Comparison of ENCODE assay signal across 17 cellular contexts in genomic region chr22:31757265-31757664, GRCh38. TPM values are rescaled to one million over a fixed set of nuclear protein-coding genes. Genes with fewer than 3 reads are reported as not detected.
DNase-seq lines count a peak whose midpoint lies in the region; ATAC-seq and TF ChIP-seq lines count a peak whose summit lies in the region.
"Had no signal": no experiment of that assay in that cellular context is flagged by ENCODE, and none has a peak within 500 bp of the region (broad histone marks: within the 10 kb centered on the region; RNA-seq: fewer than 3 reads in every experiment).

No MANE protein-coding gene starts in this region.

- H3K36me3 ChIP-seq in Karpas-422 (ENCODE audit: insufficient read depth, low read length), result peaks cover 23% of the 10 kb centered on the region
- H3K36me3 ChIP-seq in adrenal gland (replicated peaks in 1 of 2), result peaks cover 0 to 35% of the 10 kb centered on the region in 2 donors

- intact Hi-C loops in adrenal gland (cut with DNase I), result no loop called here

- 19 to 47% (median 25%) methylated on average over 1 of the region's 1 CpG for whole genome bisulfite sequencing in adrenal gland, 4 donors

- no peak overlapping the region for H2AFZ ChIP-seq in Karpas-422 (ENCODE audit: low read length)

- no peak for TF ChIP-seq CTCF in adrenal gland (IDR thresholded peaks at IDR 0.05)

- DNase-seq in Karpas-422 (no peak), adrenal gland (peak in 4 of 7 donors; percentile 25 to 52 (median 38)), erythroblast (lab: John Stamatoyannopoulos, UW) (peak; percentile 46 to 65), NCI-H1048 (lab: John Stamatoyannopoulos, UW) (no peak), NCI-H1417 (lab: John Stamatoyannopoulos, UW) (no peak), middle frontal gyrus (ENCODE audit: extremely low spot score, low spot score) (no peak)
- no peak for DNase-seq in natural killer cell treated with Interleukin-12 subunit alpha and Interleukin-12 subunit beta and Interleukin-15 and Interleukin-18, amount 100 ng/mL, for 72 hours (ENCODE audit: low spot score)
- DNase-seq: AML-193; CD4-positive, alpha-beta memory T cell; DMS153; DMS79; GF-D8; GOT3; H7; IMR-90 had no signal

- no peaks in the 10 kb centered on the region for H3K27me3 Mint-ChIP-seq in natural killer cell treated with Interleukin-12 subunit alpha and Interleukin-12 subunit beta and Interleukin-15 and Interleukin-18, amount 100 ng/mL, for 72 hours
- H3K27me3 Mint-ChIP-seq: CD4-positive, alpha-beta memory T cell had no signal

- no peak overlapping the region for H3K27ac Mint-ChIP-seq in natural killer cell treated with Interleukin-12 subunit alpha and Interleukin-12 subunit beta and Interleukin-15 and Interleukin-18, amount 100 ng/mL, for 72 hours
- H3K27ac Mint-ChIP-seq: CD4-positive, alpha-beta memory T cell had no signal

- peak overlapping the region; percentile 2 for H3K4me2 ChIP-seq in Karpas-422 (ENCODE audit: low read depth, low read length, poor library complexity, severe bottlenecking)
- H3K4me2 ChIP-seq: A549 had no signal

- no peak for TF ChIP-seq POLR2A in adrenal gland (IDR thresholded peaks at IDR 0.05)
- TF ChIP-seq POLR2A in erythroblast (IDR thresholded peaks at IDR 0.05; ENCODE audit: low read length), result no peak

- peaks cover 22 to 26% of the 10 kb centered on the region in 2 donors for H3K4me1 Mint-ChIP-seq in natural killer cell treated with Interleukin-12 subunit alpha and Interleukin-12 subunit beta and Interleukin-15 and Interleukin-18, amount 100 ng/mL, for 72 hours (ENCODE audit: low read depth in 2 of 2)

- no peaks in the 10 kb centered on the region for H3K9me3 Mint-ChIP-seq in natural killer cell treated with Interleukin-12 subunit alpha and Interleukin-12 subunit beta and Interleukin-15 and Interleukin-18, amount 100 ng/mL, for 72 hours
- H3K9me3 Mint-ChIP-seq: CD14-positive monocyte; CD4-positive, alpha-beta memory T cell had no signal

- no peak overlapping the region for H3K27ac ChIP-seq in Karpas-422 (ENCODE audit: low read length)
- H3K27ac ChIP-seq in adrenal gland, result no peak overlapping the region
- H3K27ac ChIP-seq: A549 had no signal

- H3K9me3 ChIP-seq in Karpas-422 (ENCODE audit: low read length) (no peaks in the 10 kb centered on the region), adrenal gland (replicated peaks in 1 of 3) (no peaks in the 10 kb centered on the region)
- H3K9me3 ChIP-seq: A549 had no signal

- H3K4me3 ChIP-seq in Karpas-422 (ENCODE audit: low read length) (no peak overlapping the region), adrenal gland (no peak overlapping the region)
- H3K4me3 ChIP-seq: A549 had no signal

- H4K20me1 ChIP-seq in Karpas-422 (ENCODE audit: insufficient read depth, low read depth, low read length), result no peaks in the 10 kb centered on the region

- peaks cover 37% of the 10 kb centered on the region for H3K79me2 ChIP-seq in Karpas-422 (ENCODE audit: low read length)

- H3K4me1 ChIP-seq in Karpas-422 (ENCODE audit: low read length), result peaks cover 31% of the 10 kb centered on the region
- H3K4me1 ChIP-seq in adrenal gland (replicated peaks in 1 of 2), result peaks cover 20 to 42% of the 10 kb centered on the region in 2 donors

- no peak overlapping the region for H3K4me3 Mint-ChIP-seq in natural killer cell treated with Interleukin-12 subunit alpha and Interleukin-12 subunit beta and Interleukin-15 and Interleukin-18, amount 100 ng/mL, for 72 hours
- H3K4me3 Mint-ChIP-seq: CD14-positive monocyte; CD4-positive, alpha-beta memory T cell had no signal

- H3K27me3 ChIP-seq in Karpas-422 (ENCODE audit: low read length) (no peaks in the 10 kb centered on the region), adrenal gland (no peaks in the 10 kb centered on the region)

- H3K9ac ChIP-seq in Karpas-422 (ENCODE audit: low read length), result no peak overlapping the region

- ATAC-seq in natural killer cell treated with Interleukin-12 subunit alpha and Interleukin-12 subunit beta and Interleukin-15 and Interleukin-18, amount 100 ng/mL, for 72 hours, result no peak
- ATAC-seq: A549 had no signal

- no peaks in the 10 kb centered on the region for H3K36me3 Mint-ChIP-seq in natural killer cell treated with Interleukin-12 subunit alpha and Interleukin-12 subunit beta and Interleukin-15 and Interleukin-18, amount 100 ng/mL, for 72 hours

- H3K9me2 ChIP-seq in Karpas-422 (replicated peaks; ENCODE audit: insufficient read depth, low read length), result no peaks in the 10 kb centered on the region

RNA-seq across cellular contexts. Expression of gene DEPDC5, which starts 3.4 kb away (rescaled TPM):
- total RNA-seq in Karpas-422 (2014; rRNA removed; shearing (Covaris generic); ENCODE audit: low replicate concordance), result 19.3 and 40.2 TPM in 2 replicates
- total RNA-seq in adrenal gland, result 10 to 100 TPM; 14.4 to 35.9 (median 24.2) TPM
- 10 to 100 TPM; 17.1 to 20.7 (median 18.3) TPM for polyA plus RNA-seq in adrenal gland
- 10 to 100 TPM; 33.8 to 69.3 TPM for total RNA-seq in natural killer cell treated with Interleukin-12 subunit alpha and Interleukin-12 subunit beta and Interleukin-15 and Interleukin-18, amount 100 ng/mL, for 72 hours

RNA-seq across cellular contexts. Expression of gene PRR14L, which starts 7.3 kb away (rescaled TPM):
- 14.0 and 26.0 TPM in 2 replicates for total RNA-seq in Karpas-422 (2014; rRNA removed; shearing (Covaris generic); ENCODE audit: low replicate concordance)
- 10 to 100 TPM; 15.7 to 53.6 (median 37.6) TPM for total RNA-seq in adrenal gland
- 10 to 100 TPM in 1 of 3 donors, 1 to 10 TPM in 2; 6.8 to 13.1 (median 10.0) TPM for polyA plus RNA-seq in adrenal gland
- 10 to 100 TPM; 80.4 to 99.0 TPM for total RNA-seq in natural killer cell treated with Interleukin-12 subunit alpha and Interleukin-12 subunit beta and Interleukin-15 and Interleukin-18, amount 100 ng/mL, for 72 hours

Comparison
In these comparisons a context has a peak if more than half of its experiments do, and no peak if none do; other contexts are left out.
1. DNase-seq: peak in adrenal gland (4 of 7) and erythroblast (2 of 2); none in Karpas-422 (single experiment), NCI-H1048 (single experiment), NCI-H1417 (0 of 3), middle frontal gyrus (single experiment) and natural killer cell treated with Interleukin-12 subunit alpha and Interleukin-12 subunit beta and Interleukin-15 and Interleukin-18, amount 100 ng/mL, for 72 hours (single experiment).